Comparison of ENCODE assay signal across 31 cellular contexts in genomic region chr9:94525396-94526035, GRCh38. TPM values are rescaled to one million over a fixed set of nuclear protein-coding genes. Genes with fewer than 3 reads are reported as not detected.
"Had no signal": no experiment of that assay in that cellular context is flagged by ENCODE, and none has a peak within 500 bp of the region (broad histone marks: within the 10 kb centered on the region; RNA-seq: fewer than 3 reads in every experiment).

No MANE protein-coding gene starts in this region.

- H3K27ac ChIP-seq: adrenal gland, body of pancreas, brain microvascular endothelial cell, breast epithelium, coronary artery, VCaP had no signal

- H3K4me3 ChIP-seq: adrenal gland, body of pancreas, breast epithelium, coronary artery had no signal

- ATAC-seq: activated CD8-positive, alpha-beta T cell treated with anti-CD3 and anti-CD28 coated beads for 36 hours; activated naive CD4-positive, alpha-beta T cell treated with anti-CD3 and anti-CD28 coated beads, Interleukin-2, amount 50 U/mL, for 72 hours; body of pancreas had no signal

- H3K4me1 ChIP-seq: adrenal gland, body of pancreas, breast epithelium had no signal

- H3K36me3 ChIP-seq: adrenal gland, brain microvascular endothelial cell, breast epithelium had no signal

- H3K9me3 ChIP-seq: adrenal gland, body of pancreas, breast epithelium had no signal

- DNase-seq: activated B cell treated with CpG ODN at 0.5 μM for 24 hours; activated CD4-positive, alpha-beta memory T cell treated with anti-CD3 and anti-CD28 coated beads for 36 hours; activated CD4-positive, alpha-beta T cell treated with anti-CD3 and anti-CD28 coated beads for 4 hours; activated CD4-positive, alpha-beta T cell treated with anti-CD3 and anti-CD28 coated beads, Interleukin-2, amount 10 ng/mL, durations not matched to agents 24 days and 14 days; activated CD4-positive, alpha-beta T cell treated with anti-CD3 and anti-CD28 coated beads, Interleukin-2, amount 50 U/mL, for 1 hour; activated CD4-positive, alpha-beta T cell treated with anti-CD3 and anti-CD28 coated beads, Interleukin-2, amount 50 U/mL, for 4 hours; activated CD4-positive, CD25-positive, alpha-beta regulatory T cell treated with anti-CD3 and anti-CD28 coated beads, Interleukin-2, amount 50 U/mL, for 72 hours; activated CD8-positive, alpha-beta memory T cell treated with anti-CD3 and anti-CD28 coated beads, Interleukin-2, amount 50 U/mL, for 48 hours; activated CD8-positive, alpha-beta T cell treated with anti-CD3 and anti-CD28 coated beads for 36 hours; activated effector memory CD4-positive, alpha-beta T cell treated with Interleukin-2 at 50 U/mL for 16 hours; activated gamma-delta T cell; activated naive CD4-positive, alpha-beta T cell treated with anti-CD3 and anti-CD28 coated beads for 36 hours; activated naive CD4-positive, alpha-beta T cell treated with anti-CD3 and anti-CD28 coated beads, Interleukin-2, amount 50 U/mL, for 16 hours; activated naive CD8-positive, alpha-beta T cell treated with anti-CD3 and anti-CD28 coated beads for 36 hours; activated T-cell treated with anti-CD3 and anti-CD28 coated beads, Interleukin-2, amount 50 U/mL, for 24 hours; activated T-cell treated with anti-CD3 and anti-CD28 coated beads, Interleukin-2, amount 50 U/mL, for 48 hours; adrenal gland; amniotic stem cell; aorta; body of pancreas; brain microvascular endothelial cell; central memory CD4-positive, alpha-beta T cell; T-helper 2 cell; T-helper 9 cell had no signal

- H3K27me3 ChIP-seq: adrenal gland, body of pancreas, brain microvascular endothelial cell, breast epithelium had no signal

RNA-seq across cellular contexts. Expression of gene PCAT7, which starts 29.4 kb away (rescaled TPM):
- total RNA-seq: activated B cell treated with CpG ODN at 0.5 μM for 24 hours; activated CD4-positive, alpha-beta memory T cell treated with anti-CD3 and anti-CD28 coated beads for 36 hours; activated CD4-positive, alpha-beta T cell treated with anti-CD3 and anti-CD28 coated beads, Interleukin-2, amount 10 ng/mL, durations not matched to agents 24 days and 14 days; activated CD8-positive, alpha-beta memory T cell treated with anti-CD3 and anti-CD28 coated beads for 36 hours; activated CD8-positive, alpha-beta T cell treated with anti-CD3 and anti-CD28 coated beads for 36 hours; activated naive CD4-positive, alpha-beta T cell treated with anti-CD3 and anti-CD28 coated beads for 36 hours; activated naive CD4-positive, alpha-beta T cell treated with anti-CD3 and anti-CD28 coated beads, Interleukin-2, amount 50 U/mL, for 72 hours; activated naive CD8-positive, alpha-beta T cell treated with anti-CD3 and anti-CD28 coated beads for 36 hours; activated T-helper 2 cell treated with anti-CD3 and anti-CD28 coated beads, Interferon-gamma antibody, Interleukin-2, Interleukin-4, amounts not matched to agents 10 μg/mL and 5 μg/mL and 100 μg/mL, durations not matched to agents 14 hours and 24 hours and 36 hours; cerebellum had no signal
